ENCODE assay signal across 3 cellular contexts in genomic region chr12:40992674-40993073, GRCh38.
TF ChIP-seq lines count a peak whose summit lies in the region.

No MANE protein-coding gene starts in this region.

TF ChIP-seq in SK-N-SH, 30 proteins besides CTCF, POLR2A, EP300 and RAD21:
- TF ChIP-seq FOXM1 (IDR thresholded peaks at IDR 0.05; ENCODE audit: low read depth) = no peak
- TF ChIP-seq FOSL2 (IDR thresholded peaks at IDR 0.05; ENCODE audit: borderline replicate concordance, low read depth) = no peak
- TF ChIP-seq NFIC (IDR thresholded peaks at IDR 0.05; ENCODE audit: borderline replicate concordance) = no peak
- TF ChIP-seq ELF1 (IDR thresholded peaks at IDR 0.05) = no peak

TF ChIP-seq in SK-N-SH treated with all-trans-retinoic acid at 6 μM for 48 hours, 23 proteins besides CTCF, POLR2A, EP300 and RAD21:
- TF ChIP-seq GLIS3 (CRISPR knock-in tag; IDR thresholded peaks at IDR 0.05) = no peak
- TF ChIP-seq CSRNP3 (CRISPR knock-in tag; IDR thresholded peaks at IDR 0.05) = no peak
- TF ChIP-seq ISL1 (CRISPR knock-in tag; IDR thresholded peaks at IDR 0.05) = no peak
- TF ChIP-seq TOX (CRISPR knock-in tag; IDR thresholded peaks at IDR 0.05; ENCODE audit: borderline replicate concordance) = no peak

TF ChIP-seq in H1, 55 proteins besides CTCF, POLR2A, EP300 and RAD21:
- no peak for TF ChIP-seq TAF1 (IDR thresholded peaks at IDR 0.05; ENCODE audit: low read depth, low read length)
- TF ChIP-seq ZNF274 (IDR thresholded peaks at IDR 0.05; ENCODE audit: borderline replicate concordance, extremely low read depth, low read length) = no peak
- no peak for TF ChIP-seq SIN3A (conservative IDR thresholded peaks at IDR 0.05 in 1 of 2, IDR thresholded peaks at IDR 0.05 in 1 of 2; ENCODE audit: low read depth in 1 of 2, low read length in 2 of 2)
- no peak for TF ChIP-seq FOSL1 (IDR thresholded peaks at IDR 0.05; ENCODE audit: insufficient read depth, low read depth, low read length)
- no peak for TF ChIP-seq JUN (IDR thresholded peaks at IDR 0.05; ENCODE audit: low read depth, low read length)
- TF ChIP-seq KDM1A (IDR thresholded peaks at IDR 0.05; ENCODE audit: borderline replicate concordance, low read length) = no peak
- TF ChIP-seq CEBPB (IDR thresholded peaks at IDR 0.05; ENCODE audit: low read depth, low read length) = no peak
- TF ChIP-seq YY1 (IDR thresholded peaks at IDR 0.05; ENCODE audit: low read depth, low read length) = no peak
